ENCODE assay signal across 8 cellular contexts in genomic region chr18:12838178-12838634, GRCh38. TPM values are rescaled to one million over a fixed set of nuclear protein-coding genes. Genes with fewer than 3 reads are reported as not detected.
A peak's percentile ranks its signal among the peaks of the same experiment; 100 is the strongest.
DNase-seq lines count a peak whose midpoint lies in the region; ATAC-seq and TF ChIP-seq lines count a peak whose summit lies in the region.

No MANE protein-coding gene starts in this region.

- H3K4me3 Mint-ChIP-seq in memory B cell = peak overlapping the region; percentile 69

- peaks cover 57% of the 10 kb centered on the region for H3K36me3 ChIP-seq in OCI-LY7 (ENCODE audit: insufficient read depth, low read length)

- H3K27ac Mint-ChIP-seq in memory B cell = peak overlapping the region; percentile 79

- H3K9me2 ChIP-seq in OCI-LY7 (ENCODE audit: insufficient read depth, low read length) = no peaks in the 10 kb centered on the region

- H3K27ac ChIP-seq in OCI-LY7 (ENCODE audit: low read depth, low read length, poor library complexity, severe bottlenecking) = peak overlapping the region; percentile 18

- peaks cover 40% of the 10 kb centered on the region for H3K4me1 Mint-ChIP-seq in memory B cell

- H3K9me3 ChIP-seq in OCI-LY7 (ENCODE audit: low read length) = no peaks in the 10 kb centered on the region

- peak; percentile 42 for DNase-seq in NCI-H2196 (lab: John Stamatoyannopoulos, UW; ENCODE audit: unreplicated experiment)
- DNase-seq in NCI-H2196 treated with DMSO at 0.1 percent for 48 hours (lab: John Stamatoyannopoulos, UW; ENCODE audit: unreplicated experiment) = no peak
- peak; percentile 31 for DNase-seq in OCI-LY7 (ENCODE audit: low spot score)
- DNase-seq in cardiac fibroblast (ENCODE audit: low read depth in 2 of 2) = peak; percentile 93 to 94
- no peak for DNase-seq in memory B cell (ENCODE audit: low spot score in 2 of 2)
- DNase-seq in NCI-H1092 (lab: John Stamatoyannopoulos, UW) = no peak
- no peak for DNase-seq in DMS153 treated with DMSO at 0.1 percent for 48 hours (lab: John Stamatoyannopoulos, UW; ENCODE audit: unreplicated experiment)

- H4K20me1 ChIP-seq in OCI-LY7 (ENCODE audit: insufficient read depth, low read length) = peaks cover 29% of the 10 kb centered on the region; the same call in 1 of the 2 replicates

- peaks cover 39% of the 10 kb centered on the region for H3K4me1 ChIP-seq in OCI-LY7 (ENCODE audit: insufficient read depth, low read length, poor library complexity, severe bottlenecking)

- POLR2A ChIA-PET in OCI-LY7 (lab: Charles Lee) = interaction anchor here (0.6 to 1.4 kb wide), 3 partner anchors 11 to 33 kb away, joined by 3 to 4 read pairs (median 3); no protein-coding TSS in a partner anchor

- H3K79me2 ChIP-seq in OCI-LY7 (ENCODE audit: insufficient read depth, low read depth, low read length) = peaks cover 47% of the 10 kb centered on the region

- no peaks in the 10 kb centered on the region for H3K9me3 Mint-ChIP-seq in memory B cell

- peak overlapping the region; percentile 46 for H3K4me3 ChIP-seq in OCI-LY7 (ENCODE audit: low read depth, low read length, poor library complexity, severe bottlenecking)
- H3K4me3 ChIP-seq in cardiac fibroblast (replicated peaks in 1 of 2; ENCODE audit: low read depth in 2 of 2, low read length in 2 of 2) = peak overlapping the region in 1 of 2 donors; percentile 33

- no peak overlapping the region for H2AFZ ChIP-seq in OCI-LY7 (ENCODE audit: low read length)

- no TSS peak for BruUV-seq in OCI-LY7 (replicated peaks; lab: Mats Ljungman, UMichigan)

- no peaks in the 10 kb centered on the region for H3K27me3 Mint-ChIP-seq in memory B cell

- CTCF ChIA-PET in OCI-LY7 (lab: Charles Lee; ENCODE audit: unreplicated experiment) = no interaction called here

- TF ChIP-seq CTCF in OCI-LY7 (conservative IDR thresholded peaks at IDR 0.05; ENCODE audit: low read length) (no peak), cardiac fibroblast (IDR thresholded peaks at IDR 0.05; ENCODE audit: low read depth, low read length) (no peak)

- H3K4me2 ChIP-seq in OCI-LY7 (ENCODE audit: low read length) = peak overlapping the region; percentile 76

- intact Hi-C loops in OCI-LY7 (cut with micrococcal nuclease; ENCODE audit: unreplicated experiment) = loop anchor here (5.0 kb wide), 2 partner anchors 86 to 109 kb away; partner anchors contain the start of gene SEH1L

- H3K36me3 Mint-ChIP-seq in memory B cell = peaks cover 22% of the 10 kb centered on the region

- ATAC-seq in memory B cell (ENCODE audit: low read depth) (no peak), HG02938 (IDR thresholded peaks at IDR 0.05; ENCODE audit: unreplicated experiment) (no peak)

RNA-seq across cellular contexts. Expression of gene PTPN2, which starts 45.8 kb away (rescaled TPM):
- total RNA-seq in OCI-LY7 (2014; rRNA removed; shearing (Covaris generic)) = 69.7 and 85.0 TPM in 2 replicates
- 54.9 and 64.2 TPM in 2 replicates for total RNA-seq in OCI-LY7 (2022)

Comparison
In these comparisons a context has a peak if more than half of its experiments do, and no peak if none do; other contexts are left out.
1. DNase-seq: peak in NCI-H2196 (single experiment), OCI-LY7 (single experiment) and cardiac fibroblast (2 of 2); none in NCI-H2196 treated with DMSO at 0.1 percent for 48 hours (single experiment), memory B cell (0 of 2), NCI-H1092 (single experiment) and DMS153 treated with DMSO at 0.1 percent for 48 hours (single experiment).